Comparison of ENCODE assay signal across 1 cellular context in genomic region chr7:149125864-149126661, GRCh38.
TF ChIP-seq lines count a peak whose summit lies in the region.

Gene ZNF425 (minus strand): TSS chr7:149126324. CDS start chr7:149126213, 111 bp downstream.

TF ChIP-seq in HEK293, 187 proteins besides CTCF, POLR2A, EP300 and RAD21 (continued from another document and continues in another):
- TF ChIP-seq PATZ1 (tag by site-specific recombination; IDR thresholded peaks at IDR 0.05) (peak; percentile 97), ZNF416 (tag by site-specific recombination; IDR thresholded peaks at IDR 0.05) (0 out of 2 replicates have a peak, but pooled peaks have one; percentile 13), ZNF169 (tag by site-specific recombination; IDR thresholded peaks at IDR 0.05) (no peak), ZNF19 (tag by site-specific recombination; IDR thresholded peaks at IDR 0.05; ENCODE audit: low read depth) (no peak), ZBTB48 (tag by site-specific recombination; IDR thresholded peaks at IDR 0.05) (peak; percentile 90), ZSCAN16 (tag by site-specific recombination; IDR thresholded peaks at IDR 0.05) (no peak; the same call in 1 of the 2 replicates), ZNF140 (tag by site-specific recombination; IDR thresholded peaks at IDR 0.05) (0 out of 2 replicates have a peak, but pooled peaks have one; percentile 41), ZNF146 (tag by site-specific recombination; IDR thresholded peaks at IDR 0.05) (peak; percentile 38), OVOL3 (tag by site-specific recombination; IDR thresholded peaks at IDR 0.05) (peak; percentile 58; the same call in 1 of the 2 replicates), ZNF404 (tag by site-specific recombination; IDR thresholded peaks at IDR 0.05) (no peak), MZF1 (tag by site-specific recombination; IDR thresholded peaks at IDR 0.05; ENCODE audit: borderline replicate concordance) (no peak), ZNF354C (tag by site-specific recombination; IDR thresholded peaks at IDR 0.05; ENCODE audit: borderline replicate concordance, low read depth) (no peak), REST (tag by site-specific recombination; IDR thresholded peaks at IDR 0.05) (peak; percentile 61; the same call in 1 of the 2 replicates), ZNF324 (tag by site-specific recombination; IDR thresholded peaks at IDR 0.05) (peak; percentile 82), ZNF530 (tag by site-specific recombination; IDR thresholded peaks at IDR 0.05; ENCODE audit: low read depth) (no peak), ZNF585B (tag by site-specific recombination; IDR thresholded peaks at IDR 0.05) (no peak), ZNF394 (tag by site-specific recombination; IDR thresholded peaks at IDR 0.05; ENCODE audit: borderline replicate concordance) (peak; percentile 75; the same call in 1 of the 2 replicates), ZNF114 (tag by site-specific recombination; IDR thresholded peaks at IDR 0.05) (no peak), ZNF248 (tag by site-specific recombination; IDR thresholded peaks at IDR 0.05) (no peak), SCRT1 (tag by site-specific recombination; IDR thresholded peaks at IDR 0.05; ENCODE audit: borderline replicate concordance) (no peak), REPIN1 (tag by site-specific recombination; IDR thresholded peaks at IDR 0.05; ENCODE audit: low read depth) (peak; percentile 73; the same call in 1 of the 2 replicates), ZNF155 (tag by site-specific recombination; IDR thresholded peaks at IDR 0.05) (no peak), ZNF791 (tag by site-specific recombination; IDR thresholded peaks at IDR 0.05) (no peak), ZNF521 (tag by site-specific recombination; IDR thresholded peaks at IDR 0.05) (no peak), BCL11A (tag by site-specific recombination; IDR thresholded peaks at IDR 0.05; ENCODE audit: low read depth) (0 out of 2 replicates have a peak, but pooled peaks have one; percentile 1), ZNF473 (tag by site-specific recombination; IDR thresholded peaks at IDR 0.05) (no peak), ZFP3 (tag by site-specific recombination; IDR thresholded peaks at IDR 0.05; ENCODE audit: low read depth) (no peak), ZNF747 (tag by site-specific recombination; IDR thresholded peaks at IDR 0.05) (no peak), ZNF600 (tag by site-specific recombination; IDR thresholded peaks at IDR 0.05) (peak; percentile 100), ZNF621 (tag by site-specific recombination; IDR thresholded peaks at IDR 0.05) (no peak), ZBTB8A (tag by site-specific recombination; IDR thresholded peaks at IDR 0.05) (peak; percentile 13), ZNF48 (tag by site-specific recombination; IDR thresholded peaks at IDR 0.05) (no peak), GFI1B (tag by site-specific recombination; IDR thresholded peaks at IDR 0.05) (no peak), ZXDB (tag by site-specific recombination; IDR thresholded peaks at IDR 0.05) (peak; percentile 79), ELK4 (IDR thresholded peaks at IDR 0.05; ENCODE audit: borderline replicate concordance, low read depth, low read length) (peak; percentile 86; the same call in 1 of the 2 replicates), YY1 (tag by site-specific recombination; IDR thresholded peaks at IDR 0.05) (peak; percentile 78), ZBTB44 (tag by site-specific recombination; IDR thresholded peaks at IDR 0.05) (peak; percentile 28; the same call in 1 of the 2 replicates), ZNF596 (tag by site-specific recombination; IDR thresholded peaks at IDR 0.05) (no peak), ZNF560 (tag by site-specific recombination; IDR thresholded peaks at IDR 0.05; ENCODE audit: borderline replicate concordance) (no peak), ZNF658 (tag by site-specific recombination; IDR thresholded peaks at IDR 0.05) (no peak), TCF7L2 (IDR thresholded peaks at IDR 0.05; ENCODE audit: borderline replicate concordance, low read depth, low read length) (no peak), ZEB2 (tag by site-specific recombination; IDR thresholded peaks at IDR 0.05) (peak; percentile 98), ZNF792 (tag by site-specific recombination; IDR thresholded peaks at IDR 0.05) (peak; percentile 83; the same call in 1 of the 2 replicates)
- TF ChIP-seq, protein P1, sequence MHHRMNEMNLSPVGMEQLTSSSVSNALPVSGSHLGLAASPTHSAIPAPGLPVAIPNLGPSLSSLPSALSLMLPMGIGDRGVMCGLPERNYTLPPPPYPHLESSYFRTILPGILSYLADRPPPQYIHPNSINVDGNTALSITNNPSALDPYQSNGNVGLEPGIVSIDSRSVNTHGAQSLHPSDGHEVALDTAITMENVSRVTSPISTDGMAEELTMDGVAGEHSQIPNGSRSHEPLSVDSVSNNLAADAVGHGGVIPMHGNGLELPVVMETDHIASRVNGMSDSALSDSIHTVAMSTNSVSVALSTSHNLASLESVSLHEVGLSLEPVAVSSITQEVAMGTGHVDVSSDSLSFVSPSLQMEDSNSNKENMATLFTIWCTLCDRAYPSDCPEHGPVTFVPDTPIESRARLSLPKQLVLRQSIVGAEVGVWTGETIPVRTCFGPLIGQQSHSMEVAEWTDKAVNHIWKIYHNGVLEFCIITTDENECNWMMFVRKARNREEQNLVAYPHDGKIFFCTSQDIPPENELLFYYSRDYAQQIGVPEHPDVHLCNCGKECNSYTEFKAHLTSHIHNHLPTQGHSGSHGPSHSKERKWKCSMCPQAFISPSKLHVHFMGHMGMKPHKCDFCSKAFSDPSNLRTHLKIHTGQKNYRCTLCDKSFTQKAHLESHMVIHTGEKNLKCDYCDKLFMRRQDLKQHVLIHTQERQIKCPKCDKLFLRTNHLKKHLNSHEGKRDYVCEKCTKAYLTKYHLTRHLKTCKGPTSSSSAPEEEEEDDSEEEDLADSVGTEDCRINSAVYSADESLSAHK (tag by site-specific recombination; IDR thresholded peaks at IDR 0.05), result peak; percentile 17; the same call in 1 of the 2 replicates
- TF ChIP-seq, protein P2, sequence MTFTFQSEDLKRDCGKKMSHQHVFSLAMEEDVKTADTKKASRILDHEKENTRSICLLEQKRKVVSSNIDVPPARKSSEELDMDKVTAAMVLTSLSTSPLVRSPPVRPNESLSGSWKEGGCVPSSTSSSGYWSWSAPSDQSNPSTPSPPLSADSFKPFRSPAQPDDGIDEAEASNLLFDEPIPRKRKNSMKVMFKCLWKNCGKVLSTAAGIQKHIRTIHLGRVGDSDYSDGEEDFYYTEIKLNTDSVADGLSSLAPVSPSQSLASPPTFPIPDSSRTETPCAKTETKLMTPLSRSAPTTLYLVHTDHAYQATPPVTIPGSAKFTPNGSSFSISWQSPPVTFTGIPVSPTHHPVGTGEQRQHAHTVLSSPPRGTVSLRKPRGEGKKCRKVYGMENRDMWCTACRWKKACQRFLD (tag by site-specific recombination; IDR thresholded peaks at IDR 0.05), result peak; percentile 64; the same call in 1 of the 2 replicates
- TF ChIP-seq, protein P3, sequence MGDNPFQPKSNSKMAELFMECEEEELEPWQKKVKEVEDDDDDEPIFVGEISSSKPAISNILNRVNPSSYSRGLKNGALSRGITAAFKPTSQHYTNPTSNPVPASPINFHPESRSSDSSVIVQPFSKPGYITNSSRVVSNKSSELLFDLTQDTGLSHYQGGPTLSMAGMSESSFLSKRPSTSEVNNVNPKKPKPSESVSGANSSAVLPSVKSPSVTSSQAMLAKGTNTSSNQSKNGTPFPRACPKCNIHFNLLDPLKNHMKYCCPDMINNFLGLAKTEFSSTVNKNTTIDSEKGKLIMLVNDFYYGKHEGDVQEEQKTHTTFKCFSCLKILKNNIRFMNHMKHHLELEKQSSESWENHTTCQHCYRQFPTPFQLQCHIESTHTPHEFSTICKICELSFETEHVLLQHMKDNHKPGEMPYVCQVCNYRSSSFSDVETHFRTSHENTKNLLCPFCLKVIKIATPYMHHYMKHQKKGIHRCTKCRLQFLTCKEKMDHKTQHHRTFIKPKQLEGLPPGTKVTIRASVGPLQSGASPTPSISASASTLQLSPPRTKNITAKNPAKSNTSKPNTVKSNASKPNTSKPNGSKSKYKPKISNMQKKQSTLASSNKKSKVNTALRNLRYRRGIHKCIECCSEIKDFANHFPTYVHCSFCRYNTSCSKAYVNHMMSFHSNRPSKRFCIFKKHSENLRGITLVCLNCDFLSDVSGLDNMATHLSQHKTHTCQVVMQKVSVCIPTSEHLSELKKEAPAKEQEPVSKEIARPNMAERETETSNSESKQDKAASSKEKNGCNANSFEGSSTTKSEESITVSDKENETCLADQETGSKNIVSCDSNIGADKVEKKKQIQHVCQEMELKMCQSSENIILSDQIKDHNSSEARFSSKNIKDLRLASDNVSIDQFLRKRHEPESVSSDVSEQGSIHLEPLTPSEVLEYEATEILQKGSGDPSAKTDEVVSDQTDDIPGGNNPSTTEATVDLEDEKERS (tag by site-specific recombination; IDR thresholded peaks at IDR 0.05), result peak; percentile 39; the same call in 1 of the 2 replicates
- TF ChIP-seq, protein P4, sequence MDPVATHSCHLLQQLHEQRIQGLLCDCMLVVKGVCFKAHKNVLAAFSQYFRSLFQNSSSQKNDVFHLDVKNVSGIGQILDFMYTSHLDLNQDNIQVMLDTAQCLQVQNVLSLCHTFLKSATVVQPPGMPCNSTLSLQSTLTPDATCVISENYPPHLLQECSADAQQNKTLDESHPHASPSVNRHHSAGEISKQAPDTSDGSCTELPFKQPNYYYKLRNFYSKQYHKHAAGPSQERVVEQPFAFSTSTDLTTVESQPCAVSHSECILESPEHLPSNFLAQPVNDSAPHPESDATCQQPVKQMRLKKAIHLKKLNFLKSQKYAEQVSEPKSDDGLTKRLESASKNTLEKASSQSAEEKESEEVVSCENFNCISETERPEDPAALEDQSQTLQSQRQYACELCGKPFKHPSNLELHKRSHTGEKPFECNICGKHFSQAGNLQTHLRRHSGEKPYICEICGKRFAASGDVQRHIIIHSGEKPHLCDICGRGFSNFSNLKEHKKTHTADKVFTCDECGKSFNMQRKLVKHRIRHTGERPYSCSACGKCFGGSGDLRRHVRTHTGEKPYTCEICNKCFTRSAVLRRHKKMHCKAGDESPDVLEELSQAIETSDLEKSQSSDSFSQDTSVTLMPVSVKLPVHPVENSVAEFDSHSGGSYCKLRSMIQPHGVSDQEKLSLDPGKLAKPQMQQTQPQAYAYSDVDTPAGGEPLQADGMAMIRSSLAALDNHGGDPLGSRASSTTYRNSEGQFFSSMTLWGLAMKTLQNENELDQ (tag by site-specific recombination; IDR thresholded peaks at IDR 0.05; ENCODE audit: low read depth), result no peak
